ENCODE assay signal across 36 cellular contexts in the genomic region with DNA sequence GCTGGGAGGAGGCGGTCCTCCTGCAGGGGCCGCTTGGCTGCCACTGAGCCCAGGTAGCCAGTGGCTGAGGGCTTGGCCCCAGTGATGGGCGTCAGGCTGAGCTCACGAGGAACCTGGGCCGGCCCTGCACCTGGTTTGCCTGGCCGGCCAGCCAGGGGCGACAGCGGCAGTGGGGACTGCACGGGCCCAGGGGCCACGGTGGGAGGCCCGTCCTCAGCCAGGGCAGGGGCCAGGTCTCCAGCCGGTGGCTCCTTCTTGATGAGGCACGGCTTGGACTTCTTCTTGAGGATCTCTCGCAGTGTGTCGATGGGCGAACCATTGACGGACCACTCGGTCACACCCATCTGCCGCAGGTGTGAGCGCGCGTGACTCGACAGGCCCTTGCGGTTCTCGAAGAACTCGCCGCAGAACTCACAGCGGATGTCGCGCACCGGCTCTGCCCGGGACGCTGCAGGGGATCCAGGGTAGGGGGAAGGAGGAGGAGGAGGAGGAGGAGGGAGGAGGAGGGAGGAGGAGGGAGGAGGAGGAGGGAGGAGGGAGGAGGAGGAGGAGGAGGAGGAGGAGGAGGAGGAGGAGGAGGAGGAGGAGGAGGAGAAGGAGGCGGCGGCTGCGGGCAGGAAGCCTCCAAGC. TPM values are rescaled to one million over a fixed set of nuclear protein-coding genes. Genes with fewer than 3 reads are reported as not detected.
"Had no signal": no experiment of that assay in that cellular context is flagged by ENCODE, and none has a peak within 500 bp of the region (broad histone marks: within the 10 kb centered on the region; RNA-seq: fewer than 3 reads in every experiment).

No MANE protein-coding gene starts in this region.

- H3K9me3 ChIP-seq: adrenal gland, body of pancreas, breast epithelium had no signal

- FAIRE-seq: astrocyte, TTC549 had no signal

- DNase-seq: activated B cell treated with CpG ODN at 0.5 μM for 24 hours; activated CD4-positive, alpha-beta memory T cell treated with anti-CD3 and anti-CD28 coated beads for 36 hours; activated CD4-positive, alpha-beta T cell treated with anti-CD3 and anti-CD28 coated beads for 4 hours; activated CD4-positive, alpha-beta T cell treated with anti-CD3 and anti-CD28 coated beads, Interleukin-2, amount 10 ng/mL, durations not matched to agents 24 days and 14 days; activated CD4-positive, alpha-beta T cell treated with anti-CD3 and anti-CD28 coated beads, Interleukin-2, amount 50 U/mL, for 1 hour; activated CD4-positive, alpha-beta T cell treated with anti-CD3 and anti-CD28 coated beads, Interleukin-2, amount 50 U/mL, for 4 hours; activated CD4-positive, CD25-positive, alpha-beta regulatory T cell treated with anti-CD3 and anti-CD28 coated beads, Interleukin-2, amount 50 U/mL, for 72 hours; activated CD8-positive, alpha-beta memory T cell treated with anti-CD3 and anti-CD28 coated beads, Interleukin-2, amount 50 U/mL, for 4 hours; activated CD8-positive, alpha-beta T cell treated with anti-CD3 and anti-CD28 coated beads for 36 hours; activated effector memory CD4-positive, alpha-beta T cell treated with anti-CD3 and anti-CD28 coated beads, Interleukin-2, amount 50 U/mL, for 16 hours; activated gamma-delta T cell treated with Interleukin-2 at 50 U/mL for 16 hours; activated naive CD4-positive, alpha-beta T cell; activated naive CD4-positive, alpha-beta T cell treated with anti-CD3 and anti-CD28 coated beads for 36 hours; activated naive CD4-positive, alpha-beta T cell treated with anti-CD3 and anti-CD28 coated beads, Interleukin-2, amount 50 U/mL, for 16 hours; activated naive CD8-positive, alpha-beta T cell treated with anti-CD3 and anti-CD28 coated beads for 36 hours; activated T-cell treated with anti-CD3 and anti-CD28 coated beads for 4 hours; activated T-cell treated with anti-CD3 and anti-CD28 coated beads, Interleukin-2, amount 50 U/mL, for 1 hour; activated T-cell treated with anti-CD3 and anti-CD28 coated beads, Interleukin-2, amount 50 U/mL, for 4 hours; activated T-cell treated with anti-CD3 and anti-CD28 coated beads, Interleukin-2, amount 50 U/mL, for 72 hours; adrenal gland; amniotic stem cell; aorta; body of pancreas; brain microvascular endothelial cell; caudate nucleus; cerebellar nuclear complex; T-helper 1 cell; T-helper 2 cell; T-helper 9 cell had no signal

- H3K27ac ChIP-seq: adrenal gland, body of pancreas, brain microvascular endothelial cell, breast epithelium had no signal

- H3K27me3 ChIP-seq: adrenal gland, body of pancreas, brain microvascular endothelial cell, breast epithelium had no signal

- H3K4me3 ChIP-seq: adrenal gland, body of pancreas, breast epithelium had no signal

- ATAC-seq: activated CD8-positive, alpha-beta T cell treated with anti-CD3 and anti-CD28 coated beads for 36 hours; activated naive CD4-positive, alpha-beta T cell treated with anti-CD3 and anti-CD28 coated beads, Interleukin-2, amount 50 U/mL, for 72 hours; activated T-cell treated with anti-CD3 and anti-CD28 coated beads, Interleukin-2, amount 50 U/mL, for 72 hours; activated T-helper 17 cell treated with anti-CD3 and anti-CD28 coated beads, Interleukin-2, amount 50 U/mL, for 72 hours; body of pancreas had no signal

RNA-seq across cellular contexts. Expression of gene PGLYRP2, which starts 53.9 kb away (rescaled TPM):
- total RNA-seq: activated B cell treated with CpG ODN at 0.5 μM for 24 hours; activated CD4-positive, alpha-beta T cell treated with anti-CD3 and anti-CD28 coated beads, Interleukin-2, amount 10 ng/mL, durations not matched to agents 24 days and 14 days; activated CD8-positive, alpha-beta memory T cell treated with anti-CD3 and anti-CD28 coated beads for 36 hours; activated naive CD8-positive, alpha-beta T cell treated with anti-CD3 and anti-CD28 coated beads for 36 hours; activated T-helper 1 cell treated with anti-CD3 and anti-CD28 coated beads, Interleukin-12 subunit alpha, Interleukin-12 subunit beta, Interleukin-2, Interleukin-4 antibody, amounts not matched to agents 30 ng/mL and 10 ng/mL and 1 ng/mL, durations not matched to agents 14 hours and 24 hours and 36 hours; adrenal gland; aorta; astrocyte; body of pancreas had no signal
- polyA plus RNA-seq: adrenal gland, aorta had no signal
